In genomic region chr16:51756447-51757123, GRCh38 we compare ENCODE assay signal across 20 cellular contexts.
DNase-seq lines count a peak whose midpoint lies in the region; ATAC-seq and TF ChIP-seq lines count a peak whose summit lies in the region.
"Had no signal": no experiment of that assay in that cellular context is flagged by ENCODE, and none has a peak within 500 bp of the region (broad histone marks: within the 10 kb centered on the region; RNA-seq: fewer than 3 reads in every experiment).

No MANE protein-coding gene starts in this region.

- H3K4me1 ChIP-seq in mucosa of descending colon (ENCODE audit: low read depth) = no peaks in the 10 kb centered on the region

- DNase-seq in DMS153 (lab: John Stamatoyannopoulos, UW) (peak; percentile 5), DMS153 treated with DMSO at 0.1 percent for 48 hours (lab: John Stamatoyannopoulos, UW; ENCODE audit: unreplicated experiment) (no peak), RPMI8226 (peak; percentile 17), glutamatergic neuron (no peak), pons (ENCODE audit: low spot score) (peak; percentile 43), iPS-NIHi11 (ENCODE audit: low spot score) (no peak), mucosa of descending colon (no peak), germinal center (ENCODE audit: low spot score) (no peak)
- DNase-seq: activated CD8-positive, alpha-beta memory T cell treated with anti-CD3 and anti-CD28 coated beads for 24 hours; activated naive CD4-positive, alpha-beta T cell treated with Interleukin-2 at 50 U/mL for 16 hours; activated T-cell treated with anti-CD3 and anti-CD28 coated beads, Interleukin-2, amount 50 U/mL, for 4 hours; effector memory CD4-positive, alpha-beta T cell; foreskin melanocyte; HCEC 1CT; NCI-H446 treated with DMSO at 0.1 percent for 48 hours; stimulated activated CD4-positive, alpha-beta T cell treated with anti-CD3 and anti-CD28 coated beads, Interleukin-1b, Interleukin-23, amount 100 ng/mL, for 48 hours had no signal

- intact Hi-C loops in mucosa of descending colon (cut with DNase I, micrococcal nuclease) = no loop called here

- peaks cover 7% of the 10 kb centered on the region for H3K27me3 Mint-ChIP-seq in glutamatergic neuron (ENCODE audit: unreplicated experiment)

- H3K36me3 Mint-ChIP-seq in glutamatergic neuron (ENCODE audit: unreplicated experiment) = no peaks in the 10 kb centered on the region

- peaks cover 3% of the 10 kb centered on the region for H3K9me3 Mint-ChIP-seq in glutamatergic neuron (ENCODE audit: unreplicated experiment)
- H3K9me3 Mint-ChIP-seq: activated T-cell treated with anti-CD3 and anti-CD28 coated beads, Interleukin-2, amount 50 U/mL, for 4 hours had no signal

- peaks cover 75% of the 10 kb centered on the region for H3K4me1 Mint-ChIP-seq in glutamatergic neuron (ENCODE audit: low read depth, unreplicated experiment)
- H3K4me1 Mint-ChIP-seq: IgD-negative memory B cell had no signal

- H3K4me3 ChIP-seq in mucosa of descending colon = no peak overlapping the region
- H3K4me3 ChIP-seq: skin epidermis had no signal

- H3K36me3 ChIP-seq in mucosa of descending colon (ENCODE audit: low read depth) = no peaks in the 10 kb centered on the region
- H3K36me3 ChIP-seq: neutrophil had no signal

- H3K9me3 ChIP-seq in mucosa of descending colon = no peaks in the 10 kb centered on the region
- H3K9me3 ChIP-seq: neutrophil had no signal

- peak overlapping the region; percentile 49 for H3K27ac Mint-ChIP-seq in glutamatergic neuron (ENCODE audit: unreplicated experiment)
- H3K27ac Mint-ChIP-seq: IgD-negative memory B cell had no signal

- no peak for TF ChIP-seq CTCF in glutamatergic neuron (IDR thresholded peaks at IDR 0.05; ENCODE audit: partially characterized antibody, unreplicated experiment)
- TF ChIP-seq CTCF in mucosa of descending colon (IDR thresholded peaks at IDR 0.05) = no peak

- no peak overlapping the region for H3K4me3 Mint-ChIP-seq in glutamatergic neuron (ENCODE audit: unreplicated experiment)
- H3K4me3 Mint-ChIP-seq: activated T-cell treated with anti-CD3 and anti-CD28 coated beads, Interleukin-2, amount 50 U/mL, for 4 hours; IgD-negative memory B cell had no signal

- ATAC-seq in mucosa of descending colon = no peak
- ATAC-seq: activated T-cell treated with anti-CD3 and anti-CD28 coated beads, Interleukin-2, amount 50 U/mL, for 4 hours; esophagus mucosa had no signal

Comparison
In these comparisons a context has a peak if more than half of its experiments do, and no peak if none do; other contexts are left out.
1. DNase-seq: peak in DMS153 (single experiment), RPMI8226 (single experiment) and pons (single experiment); none in DMS153 treated with DMSO at 0.1 percent for 48 hours (single experiment), glutamatergic neuron (single experiment), iPS-NIHi11 (single experiment), mucosa of descending colon (0 of 3) and germinal center (single experiment).